25 cellular contexts compared by ENCODE assay signal in genomic region chr17:32831223-32831622, GRCh38.
"Had no signal": no experiment of that assay in that cellular context is flagged by ENCODE, and none has a peak within 500 bp of the region (broad histone marks: within the 10 kb centered on the region; RNA-seq: fewer than 3 reads in every experiment).

No MANE protein-coding gene starts in this region.

- H3K27me3 ChIP-seq: gastrocnemius medialis, heart left ventricle, hepatocyte, neutrophil, right atrium auricular region, suprapubic skin, transverse colon, upper lobe of right lung, vagina had no signal

- DNase-seq: effector CD8-positive, alpha-beta T cell; endodermal cell; foreskin fibroblast; gastrocnemius medialis; heart left ventricle; kidney; mucosa of descending colon; naive B cell; stimulated activated CD4-positive, alpha-beta T cell treated with anti-CD3 and anti-CD28 coated beads, Interleukin-12 subunit alpha, Interleukin-12 subunit beta, amount 100 ng/mL, for 4 hours; stimulated activated CD4-positive, alpha-beta T cell treated with anti-CD3 and anti-CD28 coated beads, Interleukin-1b, Interleukin-23, amount 100 ng/mL, for 48 hours; stimulated activated CD4-positive, alpha-beta T cell treated with anti-CD3 and anti-CD28 coated beads, Interleukin-4, amount 100 ng/mL, for 1 hour; stimulated activated CD8-positive, alpha-beta memory T cell treated with anti-CD3 and anti-CD28 coated beads, Interleukin-4, amount 100 ng/mL, for 48 hours; stimulated activated naive CD4-positive, alpha-beta T cell; stimulated activated naive CD8-positive, alpha-beta T cell treated with anti-CD3 and anti-CD28 coated beads, Interleukin-15, amount 100 ng/mL, for 72 hours; transverse colon; upper lobe of right lung had no signal

- H3K27ac ChIP-seq: epithelial cell of prostate, gastrocnemius medialis, heart left ventricle, hepatocyte, neutrophil, parathyroid adenoma, right atrium auricular region, suprapubic skin, upper lobe of right lung, vagina had no signal

- H3K9me3 ChIP-seq: gastrocnemius medialis, heart left ventricle, mucosa of descending colon, neutrophil, right atrium auricular region, suprapubic skin, transverse colon, upper lobe of right lung, vagina had no signal

- FAIRE-seq: kidney had no signal

- H3K4me1 ChIP-seq: gastrocnemius medialis, parathyroid adenoma had no signal

- H3K4me3 ChIP-seq: gastrocnemius medialis, heart left ventricle, hepatocyte, lung, mucosa of descending colon, right atrium auricular region, smooth muscle cell, suprapubic skin, transverse colon, upper lobe of right lung, vagina had no signal

- H3K36me3 ChIP-seq: gastrocnemius medialis, heart left ventricle, neutrophil, right atrium auricular region, suprapubic skin, transverse colon, upper lobe of right lung, vagina had no signal
